ENCODE assay signal across 23 cellular contexts in genomic region chr3:21624514-21624913, GRCh38.
DNase-seq lines count a peak whose midpoint lies in the region; FAIRE-seq and TF ChIP-seq lines count a peak whose summit lies in the region.
"Had no signal": no experiment of that assay in that cellular context is flagged by ENCODE, and none has a peak within 500 bp of the region (broad histone marks: within the 10 kb centered on the region; RNA-seq: fewer than 3 reads in every experiment).

No MANE protein-coding gene starts in this region.

- in situ Hi-C loops in astrocyte of the spinal cord (cut with HindIII; ENCODE audit: low sequenced_read_pairs): no loop called here

- TF ChIP-seq CTCF in astrocyte of the spinal cord (IDR thresholded peaks at IDR 0.05; ENCODE audit: low read depth, low read length) (no peak), fibroblast of mammary gland (conservative IDR thresholded peaks at IDR 0.05; ENCODE audit: control insufficient read depth, insufficient read depth, low read depth, low read length) (no peak), tibial artery (IDR thresholded peaks at IDR 0.05) (no peak)

- H3K4me1 ChIP-seq in tibial artery: no peaks in the 10 kb centered on the region

- FAIRE-seq in GM19239 (lab: Jason Lieb, UNC): no peak
- FAIRE-seq: GM18507, HTR-8/SVneo, K562 had no signal

- no peaks in the 10 kb centered on the region for H3K9me3 ChIP-seq in tibial artery

- intact Hi-C loops in tibial artery (cut with DNase I; ENCODE audit: low total_unique reads): no loop called here

- H3K4me3 ChIP-seq in astrocyte of the spinal cord (ENCODE audit: low read depth, low read length) (no peak overlapping the region), fibroblast of mammary gland (ENCODE audit: control insufficient read depth, low read depth, low read length) (no peak overlapping the region), tibial artery (no peak overlapping the region)
- H3K4me3 ChIP-seq: GM23248, K562 had no signal

- no peak overlapping the region for H3K27ac ChIP-seq in tibial artery
- H3K27ac ChIP-seq: GM23248, RWPE1 had no signal

- H3K27me3 ChIP-seq in tibial artery: no peaks in the 10 kb centered on the region

- peak; percentile 32 for DNase-seq in LHCN-M2 (ENCODE audit: low read depth)
- peak; percentile 39 for DNase-seq in astrocyte of the spinal cord (ENCODE audit: low read depth, low spot score)
- DNase-seq in fibroblast of mammary gland (ENCODE audit: low read depth): peak; percentile 81
- DNase-seq in renal cortical epithelial cell (ENCODE audit: low read depth): peak; percentile 33
- no peak for DNase-seq in DMS53 (lab: John Stamatoyannopoulos, UW)
- no peak for DNase-seq in GM19239 (ENCODE audit: insufficient read length, low spot score)
- no peak for DNase-seq in pons (ENCODE audit: low spot score)
- DNase-seq in tibial artery: no peak
- DNase-seq: 8988T; CD4-positive, CD25-positive, alpha-beta regulatory T cell; DMS153; GM23248; H7; MM.1S; NCI-H1694; NCI-H2029 treated with DMSO at 0.1 percent for 48 hours; NCI-H2227 treated with DMSO at 0.1 percent for 48 hours; NCI-H69; SHP77 had no signal

- no peaks in the 10 kb centered on the region for H3K36me3 ChIP-seq in tibial artery

Comparison
In these comparisons a context has a peak if more than half of its experiments do, and no peak if none do; other contexts are left out.
1. DNase-seq: peak in LHCN-M2 (single experiment), astrocyte of the spinal cord (single experiment), fibroblast of mammary gland (single experiment) and renal cortical epithelial cell (single experiment); none in DMS53 (single experiment), GM19239 (single experiment), pons (single experiment) and tibial artery (0 of 2).